Comparison of ENCODE assay signal across 11 cellular contexts in genomic region chr13:30396434-30397075, GRCh38. TPM values are rescaled to one million over a fixed set of nuclear protein-coding genes. Genes with fewer than 3 reads are reported as not detected.
DNase-seq lines count a peak whose midpoint lies in the region; TF ChIP-seq lines count a peak whose summit lies in the region.
"Had no signal": no experiment of that assay in that cellular context is flagged by ENCODE, and none has a peak within 500 bp of the region (broad histone marks: within the 10 kb centered on the region; RNA-seq: fewer than 3 reads in every experiment).

No MANE protein-coding gene starts in this region.

- no peaks in the 10 kb centered on the region for H3K36me3 Mint-ChIP-seq in Caco-2 (ENCODE audit: insufficient read depth, unreplicated experiment)

- POLR2A ChIA-PET in Caco-2 (lab: Charles Lee) = interaction anchor here (0.7 to 0.9 kb wide), 2 partner anchors 15 to 52 kb away, joined by 3 read pairs; no protein-coding TSS in a partner anchor

- no TSS peak for BruUV-seq in Caco-2 (replicated peaks; lab: Mats Ljungman, UMichigan)

- peak overlapping the region; percentile 93 for H3K4me3 Mint-ChIP-seq in Caco-2 (ENCODE audit: unreplicated experiment)

- no peaks in the 10 kb centered on the region for H3K27me3 Mint-ChIP-seq in Caco-2 (ENCODE audit: insufficient read depth, unreplicated experiment)

- no peaks in the 10 kb centered on the region for H3K79me2 ChIP-seq in osteoblast (ENCODE audit: insufficient read depth, low read length)

- H2AFZ ChIP-seq in osteoblast (ENCODE audit: low read length) = no peak overlapping the region

- no peak for TF ChIP-seq POLR2A in spleen (IDR thresholded peaks at IDR 0.05)

- H4K20me1 ChIP-seq in osteoblast (ENCODE audit: insufficient read depth, low read length) = no peaks in the 10 kb centered on the region

- H3K4me2 ChIP-seq in osteoblast (ENCODE audit: insufficient read depth, low read length) = peak overlapping the region; percentile 97

- intact Hi-C loops in Caco-2 (cut with micrococcal nuclease; ENCODE audit: unreplicated experiment) (no loop called here), spleen (cut with DNase I; ENCODE audit: low total_unique reads) (no loop called here)

- no peak overlapping the region for H3K27ac ChIP-seq in osteoblast (ENCODE audit: low read depth, low read length)
- H3K27ac ChIP-seq in spleen = peak overlapping the region in 1 of 8 donors; percentile 94

- no peaks in the 10 kb centered on the region for H3K4me1 Mint-ChIP-seq in Caco-2 (ENCODE audit: low read depth, unreplicated experiment)

- H3K27ac Mint-ChIP-seq in Caco-2 (ENCODE audit: unreplicated experiment) = no peak overlapping the region

- 72 to 85% (median 84%) methylated on average over 8 of the region's 8 CpGs for WGBS in spleen, 5 donors

- CTCF ChIA-PET in Caco-2 (lab: Charles Lee) = no interaction called here

- no peak for DNase-seq in Caco-2
- DNase-seq in NOMO-1 treated with DMSO at 0.1 percent for 48 hours (lab: John Stamatoyannopoulos, UW; ENCODE audit: unreplicated experiment) = peak; percentile 61
- DNase-seq in dermis blood vessel endothelial cell = peak; percentile 17
- DNase-seq in osteoblast (ENCODE audit: insufficient read length, low spot score, missing footprints) = no peak
- no peak for DNase-seq in NCI-H146 treated with DMSO at 0.1 percent for 48 hours (lab: John Stamatoyannopoulos, UW; ENCODE audit: unreplicated experiment)
- DNase-seq in DMS153 (lab: John Stamatoyannopoulos, UW) = no peak
- DNase-seq in LoVo (ENCODE audit: low spot score) = no peak
- no peak for DNase-seq in spleen
- DNase-seq: activated CD8-positive, alpha-beta memory T cell treated with anti-CD3 and anti-CD28 coated beads, Interleukin-2, amount 50 U/mL, for 4 hours; RPMI8226; stimulated activated CD4-positive, alpha-beta T cell treated with anti-CD3 and anti-CD28 coated beads, Interleukin-4, amount 100 ng/mL, for 4 hours had no signal

- no peaks in the 10 kb centered on the region for H3K9me3 Mint-ChIP-seq in Caco-2 (ENCODE audit: unreplicated experiment)

- no peak for TF ChIP-seq CTCF in Caco-2 (IDR thresholded peaks at IDR 0.05; ENCODE audit: insufficient read depth in 1 of 2, low read depth in 1 of 2, low read length in 1 of 2, severe bottlenecking in 1 of 2, unreplicated experiment in 1 of 2)
- TF ChIP-seq CTCF in osteoblast (IDR thresholded peaks at IDR 0.05; ENCODE audit: extremely low read depth, low read depth, low read length) = no peak
- TF ChIP-seq CTCF in spleen (IDR thresholded peaks at IDR 0.05 in 8 of 11, conservative IDR thresholded peaks at IDR 0.05 in 3 of 11) = no peak

- H3K36me3 ChIP-seq in Caco-2 (ENCODE audit: control insufficient read depth, insufficient read depth, low read length) (no peaks in the 10 kb centered on the region), osteoblast (ENCODE audit: insufficient read depth, low read length) (no peaks in the 10 kb centered on the region), spleen (no peaks in the 10 kb centered on the region)

- H3K27me3 ChIP-seq in Caco-2 (replicated peaks; ENCODE audit: control insufficient read depth, insufficient read depth, low read length) (no peaks in the 10 kb centered on the region), osteoblast (ENCODE audit: insufficient read depth, low read length) (peaks cover 13% of the 10 kb centered on the region), spleen (replicated peaks in 1 of 7) (no peaks in the 10 kb centered on the region)

- H3K4me1 ChIP-seq in Caco-2 = peaks cover 10% of the 10 kb centered on the region
- peaks cover 12% of the 10 kb centered on the region for H3K4me1 ChIP-seq in osteoblast (ENCODE audit: insufficient read depth, low read length)
- peaks cover 3 to 31% (median 12%) of the 10 kb centered on the region in 6 donors for H3K4me1 ChIP-seq in spleen

- H3K9me3 ChIP-seq in Caco-2 (no peaks in the 10 kb centered on the region), osteoblast (ENCODE audit: low read depth, low read length) (no peaks in the 10 kb centered on the region), spleen (no peaks in the 10 kb centered on the region)

- no peak overlapping the region for H3K4me3 ChIP-seq in Caco-2 (ENCODE audit: low read depth, low read length)
- no peak overlapping the region for H3K4me3 ChIP-seq in osteoblast (ENCODE audit: insufficient read depth, low read length)
- H3K4me3 ChIP-seq in spleen = no peak overlapping the region

RNA-seq across cellular contexts. Expression of gene UBE2L5, which starts 25.7 kb away (rescaled TPM):
- total RNA-seq in Caco-2 (2022) (not detected in 2 replicates), dermis blood vessel endothelial cell (0.05 TPM in 1 of 2 replicates, not detected in the other), osteoblast (0.59 TPM in 1 of 2 replicates, not detected in the other), spleen (not detected)
- polyA plus RNA-seq in spleen = under 1 TPM in 1 of 3 donors, not detected in 2; 0.05 TPM

Comparison
In these comparisons a context has a peak if more than half of its experiments do, and no peak if none do; other contexts are left out.
1. DNase-seq: peak in NOMO-1 treated with DMSO at 0.1 percent for 48 hours (single experiment) and dermis blood vessel endothelial cell (single experiment); none in Caco-2 (0 of 2), osteoblast (single experiment), NCI-H146 treated with DMSO at 0.1 percent for 48 hours (single experiment), DMS153 (single experiment), LoVo (single experiment) and spleen (single experiment).